ENCODE assay signal across 33 cellular contexts in genomic region chr6:3633711-3634110, GRCh38.
"Had no signal": no experiment of that assay in that cellular context is flagged by ENCODE, and none has a peak within 500 bp of the region (broad histone marks: within the 10 kb centered on the region; RNA-seq: fewer than 3 reads in every experiment).

No MANE protein-coding gene starts in this region.

- H3K9me3 ChIP-seq: adrenal gland, body of pancreas, breast epithelium had no signal

- H3K4me1 ChIP-seq: adrenal gland, body of pancreas, breast epithelium had no signal

- DNase-seq: activated B cell treated with CpG ODN at 0.5 μM for 24 hours; activated CD4-positive, alpha-beta memory T cell treated with anti-CD3 and anti-CD28 coated beads for 36 hours; activated CD4-positive, alpha-beta T cell treated with anti-CD3 and anti-CD28 coated beads for 4 hours; activated CD4-positive, alpha-beta T cell treated with anti-CD3 and anti-CD28 coated beads, Interleukin-2, amount 10 ng/mL, durations not matched to agents 24 days and 14 days; activated CD4-positive, alpha-beta T cell treated with anti-CD3 and anti-CD28 coated beads, Interleukin-2, amount 50 U/mL, for 1 hour; activated CD4-positive, alpha-beta T cell treated with anti-CD3 and anti-CD28 coated beads, Interleukin-2, amount 50 U/mL, for 4 hours; activated CD4-positive, CD25-positive, alpha-beta regulatory T cell treated with anti-CD3 and anti-CD28 coated beads, Interleukin-2, amount 50 U/mL, for 72 hours; activated CD8-positive, alpha-beta memory T cell treated with anti-CD3 and anti-CD28 coated beads, Interleukin-2, amount 50 U/mL, for 4 hours; activated CD8-positive, alpha-beta T cell treated with anti-CD3 and anti-CD28 coated beads for 36 hours; activated effector memory CD4-positive, alpha-beta T cell treated with anti-CD3 and anti-CD28 coated beads, Interleukin-2, amount 50 U/mL, for 16 hours; activated gamma-delta T cell treated with Interleukin-2 at 50 U/mL for 16 hours; activated naive CD4-positive, alpha-beta T cell; activated naive CD4-positive, alpha-beta T cell treated with anti-CD3 and anti-CD28 coated beads for 36 hours; activated naive CD4-positive, alpha-beta T cell treated with anti-CD3 and anti-CD28 coated beads, Interleukin-2, amount 50 U/mL, for 16 hours; activated naive CD8-positive, alpha-beta T cell treated with anti-CD3 and anti-CD28 coated beads for 36 hours; activated T-cell treated with anti-CD3 and anti-CD28 coated beads for 4 hours; activated T-cell treated with anti-CD3 and anti-CD28 coated beads, Interleukin-2, amount 50 U/mL, for 1 hour; activated T-cell treated with anti-CD3 and anti-CD28 coated beads, Interleukin-2, amount 50 U/mL, for 4 hours; activated T-cell treated with anti-CD3 and anti-CD28 coated beads, Interleukin-2, amount 50 U/mL, for 72 hours; amniotic stem cell; aorta; body of pancreas; brain microvascular endothelial cell; caudate nucleus; cerebellar nuclear complex; T-helper 1 cell; T-helper 2 cell; T-helper 9 cell had no signal

- H3K4me3 ChIP-seq: adrenal gland, body of pancreas, breast epithelium had no signal

- H3K27ac ChIP-seq: adrenal gland, body of pancreas, brain microvascular endothelial cell, VCaP had no signal

- H3K27me3 ChIP-seq: body of pancreas, brain microvascular endothelial cell, breast epithelium had no signal

- ATAC-seq: activated CD8-positive, alpha-beta T cell treated with anti-CD3 and anti-CD28 coated beads for 36 hours; activated naive CD4-positive, alpha-beta T cell treated with anti-CD3 and anti-CD28 coated beads, Interleukin-2, amount 50 U/mL, for 72 hours; activated T-cell treated with anti-CD3 and anti-CD28 coated beads, Interleukin-2, amount 50 U/mL, for 4 hours; activated T-cell treated with anti-CD3 and anti-CD28 coated beads, Interleukin-2, amount 50 U/mL, for 72 hours; activated T-helper 17 cell treated with anti-CD3 and anti-CD28 coated beads, Interleukin-2, amount 50 U/mL, for 72 hours; body of pancreas had no signal

- H3K36me3 ChIP-seq: adrenal gland, brain microvascular endothelial cell, breast epithelium had no signal
